Comparison of ENCODE assay signal across 1 cellular context in the genomic region with DNA sequence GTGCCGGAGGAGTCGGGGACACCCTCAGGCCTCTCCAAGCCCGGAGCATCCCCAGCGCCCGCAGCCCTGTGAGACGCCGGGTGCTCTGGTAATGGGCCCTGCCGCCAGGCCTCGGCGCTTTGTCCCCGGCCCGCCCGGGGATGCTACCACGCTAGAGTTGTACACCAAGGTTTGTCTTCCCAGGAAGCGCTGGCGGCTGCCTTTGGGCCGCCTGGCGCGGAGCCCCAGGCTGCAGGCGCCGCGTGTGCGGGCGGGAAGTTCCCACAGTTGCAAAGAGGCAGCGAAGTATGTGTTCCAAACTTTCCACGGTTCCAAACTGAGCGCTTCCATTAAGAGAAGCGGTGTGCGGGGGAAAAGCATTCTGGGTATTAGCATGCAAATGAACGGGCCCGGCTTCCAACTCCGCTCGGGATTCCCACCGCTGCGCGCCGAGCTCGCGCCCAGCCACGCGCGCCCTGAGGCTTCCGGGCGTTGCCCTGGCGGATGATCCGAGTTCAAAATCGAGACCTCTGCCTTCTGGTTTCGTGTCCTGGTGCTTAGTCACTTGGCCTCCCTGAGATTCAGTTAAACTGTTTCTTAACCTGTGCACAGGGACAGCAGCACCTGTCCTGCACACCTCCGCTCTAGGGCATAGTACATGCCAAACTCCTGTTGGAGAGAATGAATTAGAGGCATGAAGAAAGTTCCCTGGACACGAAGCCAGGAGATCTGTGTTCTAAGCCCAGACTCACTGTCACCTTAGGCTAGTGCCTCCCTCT.
TF ChIP-seq lines count a peak whose summit lies in the region.

No MANE protein-coding gene starts in this region.

TF ChIP-seq in SK-N-SH treated with all-trans-retinoic acid at 6 μM for 48 hours, 23 proteins besides CTCF, POLR2A, EP300 and RAD21 (continued from another document):
- TF ChIP-seq TSHZ2 (CRISPR knock-in tag; IDR thresholded peaks at IDR 0.05) = no peak
- TF ChIP-seq PPARA (CRISPR knock-in tag; IDR thresholded peaks at IDR 0.05; ENCODE audit: borderline replicate concordance) = no peak
- TF ChIP-seq ESRRG (CRISPR knock-in tag; IDR thresholded peaks at IDR 0.05) = no peak
- TF ChIP-seq TOX (CRISPR knock-in tag; IDR thresholded peaks at IDR 0.05; ENCODE audit: borderline replicate concordance) = no peak
- no peak for TF ChIP-seq ZNF8 (CRISPR knock-in tag; IDR thresholded peaks at IDR 0.05)
- TF ChIP-seq ARNTL (CRISPR knock-in tag; IDR thresholded peaks at IDR 0.05; ENCODE audit: borderline replicate concordance, low read depth) = no peak
- TF ChIP-seq, protein P1, sequence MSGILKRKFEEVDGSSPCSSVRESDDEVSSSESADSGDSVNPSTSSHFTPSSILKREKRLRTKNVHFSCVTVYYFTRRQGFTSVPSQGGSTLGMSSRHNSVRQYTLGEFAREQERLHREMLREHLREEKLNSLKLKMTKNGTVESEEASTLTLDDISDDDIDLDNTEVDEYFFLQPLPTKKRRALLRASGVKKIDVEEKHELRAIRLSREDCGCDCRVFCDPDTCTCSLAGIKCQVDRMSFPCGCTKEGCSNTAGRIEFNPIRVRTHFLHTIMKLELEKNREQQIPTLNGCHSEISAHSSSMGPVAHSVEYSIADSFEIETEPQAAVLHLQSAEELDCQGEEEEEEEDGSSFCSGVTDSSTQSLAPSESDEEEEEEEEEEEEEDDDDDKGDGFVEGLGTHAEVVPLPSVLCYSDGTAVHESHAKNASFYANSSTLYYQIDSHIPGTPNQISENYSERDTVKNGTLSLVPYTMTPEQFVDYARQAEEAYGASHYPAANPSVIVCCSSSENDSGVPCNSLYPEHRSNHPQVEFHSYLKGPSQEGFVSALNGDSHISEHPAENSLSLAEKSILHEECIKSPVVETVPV (CRISPR knock-in tag; IDR thresholded peaks at IDR 0.05) = no peak
- TF ChIP-seq CREB5 (CRISPR knock-in tag; IDR thresholded peaks at IDR 0.05; ENCODE audit: low read depth) = no peak
